1 cellular context compared by ENCODE assay signal in the genomic region with DNA sequence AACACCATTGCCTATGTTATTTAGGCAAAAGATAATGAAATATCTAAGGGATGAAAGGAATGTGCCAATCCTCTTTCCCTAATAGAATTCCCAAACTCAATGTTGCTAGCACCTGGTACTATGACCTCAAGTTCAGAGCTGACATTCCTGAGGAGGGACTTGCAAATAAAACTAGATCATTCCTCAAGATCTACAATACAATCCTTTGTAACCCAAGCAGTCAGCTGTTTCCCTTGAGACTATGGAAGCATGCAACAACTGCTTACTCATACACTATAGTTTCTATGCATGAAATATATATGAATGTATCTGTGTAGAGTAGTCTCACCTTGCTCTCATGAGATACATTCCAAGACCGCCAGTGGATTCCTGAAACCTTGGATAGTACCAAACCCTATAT.
A peak's percentile ranks its signal among the peaks of the same experiment; 100 is the strongest.
TF ChIP-seq lines count a peak whose summit lies in the region.

No MANE protein-coding gene starts in this region.

TF ChIP-seq in H1, 55 proteins besides CTCF, POLR2A, EP300 and RAD21:
- TF ChIP-seq TEAD4 (IDR thresholded peaks at IDR 0.05; ENCODE audit: low read depth, low read length) (peak; percentile 63; the same call in 1 of the 2 replicates), SRF (IDR thresholded peaks at IDR 0.05; ENCODE audit: low read depth, low read length) (no peak), RNF2 (IDR thresholded peaks at IDR 0.05; ENCODE audit: borderline replicate concordance, low read depth, low read length, missing control alignments, poor library complexity, severe bottlenecking) (no peak), TCF12 (IDR thresholded peaks at IDR 0.05; ENCODE audit: low read depth, low read length) (peak; percentile 78; the same call in 1 of the 2 replicates), POU5F1 (IDR thresholded peaks at IDR 0.05; ENCODE audit: low read depth, low read length) (no peak), ZNF274 (IDR thresholded peaks at IDR 0.05; ENCODE audit: borderline replicate concordance, extremely low read depth, low read length) (no peak), SP4 (IDR thresholded peaks at IDR 0.05; ENCODE audit: low read length) (no peak), CBX5 (IDR thresholded peaks at IDR 0.05; ENCODE audit: low read depth, low read length) (no peak), HDAC6 (IDR thresholded peaks at IDR 0.05; ENCODE audit: low read depth, low read length) (no peak), CTBP2 (IDR thresholded peaks at IDR 0.05; ENCODE audit: borderline replicate concordance, insufficient read depth, insufficient read length, low read length) (no peak), CREB1 (IDR thresholded peaks at IDR 0.05) (no peak)
- TF ChIP-seq, protein P1, sequence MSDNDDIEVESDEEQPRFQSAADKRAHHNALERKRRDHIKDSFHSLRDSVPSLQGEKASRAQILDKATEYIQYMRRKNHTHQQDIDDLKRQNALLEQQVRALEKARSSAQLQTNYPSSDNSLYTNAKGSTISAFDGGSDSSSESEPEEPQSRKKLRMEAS (IDR thresholded peaks at IDR 0.05), result no peak
